In genomic region chr20:12395404-12396159, GRCh38 we compare ENCODE assay signal across 16 cellular contexts.
"Had no signal": no experiment of that assay in that cellular context is flagged by ENCODE, and none has a peak within 500 bp of the region (broad histone marks: within the 10 kb centered on the region; RNA-seq: fewer than 3 reads in every experiment).

No MANE protein-coding gene starts in this region.

- H3K4me1 ChIP-seq: psoas muscle, spleen had no signal

- DNase-seq: activated CD4-positive, alpha-beta T cell treated with anti-CD3 and anti-CD28 coated beads, Interleukin-2, amount 50 U/mL, for 4 hours; activated gamma-delta T cell treated with Interleukin-2 at 50 U/mL for 16 hours; activated T-cell treated with anti-CD3 and anti-CD28 coated beads for 4 hours; amniotic stem cell; kidney; mesenchymal stem cell; naive thymus-derived CD8-positive, alpha-beta T cell; psoas muscle; spleen; stimulated activated naive B cell treated with anti-CD40 and anti-IgM and Interleukin-4, amounts not matched to agents 10 μg/mL and 1 μg/mL and 100 μg/mL, for 72 hours had no signal

- H3K36me3 ChIP-seq: spleen, thoracic aorta had no signal

- H3K4me3 ChIP-seq: psoas muscle, spleen, thoracic aorta had no signal

- ATAC-seq: naive thymus-derived CD8-positive, alpha-beta T cell; psoas muscle; sciatic nerve; stimulated activated naive B cell treated with anti-CD40 and anti-IgM and Interleukin-4, amounts not matched to agents 10 μg/mL and 1 μg/mL and 100 μg/mL, for 72 hours had no signal

- H3K9me3 ChIP-seq: psoas muscle, spleen, thoracic aorta had no signal

- H3K27ac ChIP-seq: epithelial cell of prostate, psoas muscle, spleen, thoracic aorta had no signal

- H3K27me3 ChIP-seq: spleen had no signal

- FAIRE-seq: colon, frontal cortex, kidney, urothelium cell line had no signal
